ENCODE assay signal across 8 cellular contexts in genomic region chr12:106357549-106358409, GRCh38. TPM values are rescaled to one million over a fixed set of nuclear protein-coding genes. Genes with fewer than 3 reads are reported as not detected.
DNase-seq lines count a peak whose midpoint lies in the region; ATAC-seq and TF ChIP-seq lines count a peak whose summit lies in the region.

Gene POLR3B (plus strand): TSS chr12:106357748. CDS start chr12:106357880, 132 bp downstream.

- peak within 1 kb of the TSS; percentile 85 for H3K4me3 ChIP-seq in CD4-positive, CD25-positive, alpha-beta regulatory T cell (ENCODE audit: low read depth, low read length)
- H3K4me3 ChIP-seq in dorsolateral prefrontal cortex (peak within 1 kb of the TSS; percentile 39 to 96 (median 82)), right lobe of liver (peak within 1 kb of the TSS; percentile 63 to 78 (median 69))

- peak within 1 kb of the TSS; percentile 91 to 95 (median 92) for H3K27ac Mint-ChIP-seq in CD4-positive, CD25-positive, alpha-beta regulatory T cell
- H3K27ac Mint-ChIP-seq in activated CD4-positive, alpha-beta memory T cell treated with anti-CD3 and anti-CD28 coated beads for 36 hours: peak within 1 kb of the TSS; percentile 92

- peaks cover 0 to 1% (median 0%) of the 10 kb centered on the region in 7 donors for H3K9me3 Mint-ChIP-seq in CD4-positive, CD25-positive, alpha-beta regulatory T cell
- no peaks in the 10 kb centered on the region for H3K9me3 Mint-ChIP-seq in activated CD4-positive, alpha-beta memory T cell treated with anti-CD3 and anti-CD28 coated beads for 36 hours

- peak; percentile 93 for ATAC-seq in CD4-positive, CD25-positive, alpha-beta regulatory T cell (ENCODE audit: low read depth in 2 of 2)
- peak; percentile 90 for ATAC-seq in GM19395 (IDR thresholded peaks at IDR 0.05; ENCODE audit: unreplicated experiment)
- peak; percentile 79 for ATAC-seq in HG03565 (IDR thresholded peaks at IDR 0.05; ENCODE audit: unreplicated experiment)
- ATAC-seq in right lobe of liver: peak; percentile 85 to 92 (median 86)

- peak; percentile 90 to 98 (median 98) for DNase-seq in CD4-positive, CD25-positive, alpha-beta regulatory T cell
- DNase-seq in NCI-H748 treated with DMSO at 0.1 percent for 48 hours (lab: John Stamatoyannopoulos, UW): peak; percentile 94
- peak; percentile 97 for DNase-seq in activated CD4-positive, alpha-beta memory T cell treated with anti-CD3 and anti-CD28 coated beads for 36 hours
- peak; percentile 92 to 96 (median 94) for DNase-seq in dorsolateral prefrontal cortex
- peak; percentile 94 to 95 (median 95) for DNase-seq in right lobe of liver
- peak; percentile 92 to 95 for DNase-seq in stimulated activated CD4-positive, alpha-beta T cell treated with anti-CD3 and anti-CD28 coated beads, Interleukin-4, amount 100 ng/mL, for 4 hours

- intact Hi-C loops in activated CD4-positive, alpha-beta memory T cell treated with anti-CD3 and anti-CD28 coated beads for 36 hours (cut with micrococcal nuclease): loop anchor here (1.0 to 10.0 kb wide), 9 partner anchors 54 to 1330 kb away; partner anchors contain the start of genes CKAP4, CRY1, MTERF2 and PWP1
- intact Hi-C loops in dorsolateral prefrontal cortex (cut with DNase I): loop anchor here (2.0 to 10.0 kb wide), 8 partner anchors 53 to 940 kb away; partner anchors contain the start of genes CKAP4 (in 1 of the 2), NUAK1 (in 1 of the 2), RIC8B (in 1 of the 2) and TCP11L2 (in 1 of the 2)
- intact Hi-C loops in right lobe of liver (cut with DNase I): no loop called here

- H3K4me1 Mint-ChIP-seq in CD4-positive, CD25-positive, alpha-beta regulatory T cell: peaks cover 11 to 19% (median 15%) of the 10 kb centered on the region in 4 donors
- H3K4me1 Mint-ChIP-seq in activated CD4-positive, alpha-beta memory T cell treated with anti-CD3 and anti-CD28 coated beads for 36 hours (ENCODE audit: low read depth): peaks cover 15% of the 10 kb centered on the region

- peak within 1 kb of the TSS; percentile 85 to 95 (median 90) for H3K4me3 Mint-ChIP-seq in CD4-positive, CD25-positive, alpha-beta regulatory T cell
- H3K4me3 Mint-ChIP-seq in activated CD4-positive, alpha-beta memory T cell treated with anti-CD3 and anti-CD28 coated beads for 36 hours: peak within 1 kb of the TSS; percentile 93

- H3K27me3 ChIP-seq in CD4-positive, CD25-positive, alpha-beta regulatory T cell (ENCODE audit: control insufficient read depth, insufficient read depth, low read length): no peaks in the 10 kb centered on the region
- H3K27me3 ChIP-seq in dorsolateral prefrontal cortex (no peaks in the 10 kb centered on the region), right lobe of liver (no peaks in the 10 kb centered on the region)

- peak within 1 kb of the TSS; percentile 89 for H3K27ac ChIP-seq in CD4-positive, CD25-positive, alpha-beta regulatory T cell (ENCODE audit: insufficient read depth, low read length, poor library complexity, severe bottlenecking)
- H3K27ac ChIP-seq in dorsolateral prefrontal cortex (peak within 1 kb of the TSS; percentile 83 to 100 (median 99)), right lobe of liver (peak within 1 kb of the TSS; percentile 88 to 96 (median 94))

- peaks cover 14% of the 10 kb centered on the region for H3K4me1 ChIP-seq in CD4-positive, CD25-positive, alpha-beta regulatory T cell (ENCODE audit: control insufficient read depth, insufficient read depth, low read length, poor library complexity, severe bottlenecking)
- H3K4me1 ChIP-seq in right lobe of liver: peaks cover 0 to 41% (median 20%) of the 10 kb centered on the region in 4 donors

- WGBS in right lobe of liver (ENCODE audit: insufficient coverage, low coverage, low lambda C conversion rate, missing lambda C conversion rate): under 1% methylated on average over 43 of the region's 63 CpGs

- H3K9me3 ChIP-seq in CD4-positive, CD25-positive, alpha-beta regulatory T cell (ENCODE audit: control insufficient read depth in 2 of 2, low read length in 2 of 2): no peaks in the 10 kb centered on the region
- no peaks in the 10 kb centered on the region for H3K9me3 ChIP-seq in right lobe of liver

- CTCF ChIA-PET in activated CD4-positive, alpha-beta memory T cell treated with anti-CD3 and anti-CD28 coated beads for 36 hours (lab: Charles Lee): interaction anchor here (0.5 to 3.6 kb wide), 33 partner anchors 9 to 1716 kb away, joined by 3 to 21 read pairs (median 4); partner anchors contain the start of genes TCP11L2 and TMEM263

- POLR2A ChIA-PET in activated CD4-positive, alpha-beta memory T cell treated with anti-CD3 and anti-CD28 coated beads for 36 hours (lab: Charles Lee): interaction anchor here (0.5 to 2.3 kb wide), 7 partner anchors 22 to 1122 kb away, joined by 3 to 10 read pairs (median 3); partner anchors contain the start of genes APPL2 and TCP11L2

- no peaks in the 10 kb centered on the region for H3K36me3 ChIP-seq in CD4-positive, CD25-positive, alpha-beta regulatory T cell (ENCODE audit: control insufficient read depth, insufficient read depth, low read length)
- H3K36me3 ChIP-seq in right lobe of liver: no peaks in the 10 kb centered on the region

- peak; percentile 94 for TF ChIP-seq POLR2A in right lobe of liver (IDR thresholded peaks at IDR 0.05)

- no peaks in the 10 kb centered on the region for H3K36me3 Mint-ChIP-seq in CD4-positive, CD25-positive, alpha-beta regulatory T cell
- H3K36me3 Mint-ChIP-seq in activated CD4-positive, alpha-beta memory T cell treated with anti-CD3 and anti-CD28 coated beads for 36 hours: peaks cover 11% of the 10 kb centered on the region

- peaks cover 4% of the 10 kb centered on the region for H3K27me3 Mint-ChIP-seq in CD4-positive, CD25-positive, alpha-beta regulatory T cell
- H3K27me3 Mint-ChIP-seq in activated CD4-positive, alpha-beta memory T cell treated with anti-CD3 and anti-CD28 coated beads for 36 hours: no peaks in the 10 kb centered on the region

- TF ChIP-seq CTCF in dorsolateral prefrontal cortex (IDR thresholded peaks at IDR 0.05 in 54 of 56, conservative IDR thresholded peaks at IDR 0.05 in 2 of 56; ENCODE audit: low read depth in 1 of 56, partially characterized antibody in 56 of 56): peak; percentile 81 to 98 (median 93)
- TF ChIP-seq CTCF in right lobe of liver (IDR thresholded peaks at IDR 0.05): peak; percentile 85 to 92 (median 89)

RNA-seq across cellular contexts. Expression of gene POLR3B, which starts in this region (rescaled TPM):
- total RNA-seq in CD4-positive, CD25-positive, alpha-beta regulatory T cell: 5.2 TPM
- 1 to 10 TPM; 3.4 to 5.7 (median 4.6) TPM for polyA plus RNA-seq in CD4-positive, CD25-positive, alpha-beta regulatory T cell
- 1 to 10 TPM; 6.2 to 7.3 TPM for total RNA-seq in activated CD4-positive, alpha-beta memory T cell treated with anti-CD3 and anti-CD28 coated beads for 36 hours
- total RNA-seq in dorsolateral prefrontal cortex: 10 to 100 TPM in 105 of 120 experiments, 1 to 10 TPM in 15; 7.5 to 25.1 (median 12.6) TPM
- 10 to 100 TPM in 1 of 6 experiments, 1 to 10 TPM in 5; 6.8 to 10.9 (median 8.7) TPM for total RNA-seq in right lobe of liver

Comparison
In these comparisons a context has a peak if more than half of its experiments do, and no peak if none do; other contexts are left out.
1. Peak in every context shown above with its lines: DNase-seq, ATAC-seq, H3K4me3 ChIP-seq and H3K27ac ChIP-seq.
2. intact Hi-C loops: an anchor here in activated CD4-positive, alpha-beta memory T cell treated with anti-CD3 and anti-CD28 coated beads for 36 hours (1.0 to 10.0 kb wide) and dorsolateral prefrontal cortex (2.0 to 10.0 kb wide); none called in right lobe of liver.